In genomic region chr19:12940897-12941296, GRCh38 we compare ENCODE assay signal across 1 cellular context.
TF ChIP-seq lines count a peak whose summit lies in the region.

No MANE protein-coding gene starts in this region.

TF ChIP-seq in HEK293, 187 proteins besides CTCF, POLR2A, EP300 and RAD21 (continued from another document):
- TF ChIP-seq, protein P1, sequence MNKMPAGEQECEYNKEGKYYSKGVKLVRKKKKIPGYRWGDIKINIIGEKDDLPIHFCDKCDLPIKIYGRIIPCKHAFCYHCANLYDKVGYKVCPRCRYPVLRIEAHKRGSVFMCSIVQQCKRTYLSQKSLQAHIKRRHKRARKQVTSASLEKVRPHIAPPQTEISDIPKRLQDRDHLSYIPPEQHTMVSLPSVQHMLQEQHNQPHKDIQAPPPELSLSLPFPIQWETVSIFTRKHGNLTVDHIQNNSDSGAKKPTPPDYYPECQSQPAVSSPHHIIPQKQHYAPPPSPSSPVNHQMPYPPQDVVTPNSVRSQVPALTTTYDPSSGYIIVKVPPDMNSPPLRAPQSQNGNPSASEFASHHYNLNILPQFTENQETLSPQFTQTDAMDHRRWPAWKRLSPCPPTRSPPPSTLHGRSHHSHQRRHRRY (tag by site-specific recombination; IDR thresholded peaks at IDR 0.05): no peak
- no peak for TF ChIP-seq ZBTB49 (tag by site-specific recombination; IDR thresholded peaks at IDR 0.05; ENCODE audit: low read depth)
- no peak for TF ChIP-seq ZNF776 (tag by site-specific recombination; IDR thresholded peaks at IDR 0.05; ENCODE audit: borderline replicate concordance)
- no peak for TF ChIP-seq ZNF561 (tag by site-specific recombination; IDR thresholded peaks at IDR 0.05; ENCODE audit: borderline replicate concordance)
- no peak for TF ChIP-seq ZNF341 (tag by site-specific recombination; IDR thresholded peaks at IDR 0.05; ENCODE audit: low read depth)
- no peak for TF ChIP-seq FEZF1 (tag by site-specific recombination; IDR thresholded peaks at IDR 0.05)
- TF ChIP-seq ZNF426 (tag by site-specific recombination; IDR thresholded peaks at IDR 0.05): no peak
- no peak for TF ChIP-seq BCL11B (tag by site-specific recombination; IDR thresholded peaks at IDR 0.05; ENCODE audit: low read depth)
